ENCODE assay signal across 18 cellular contexts in genomic region chr19:4675346-4675745, GRCh38.
"Had no signal": no experiment of that assay in that cellular context is flagged by ENCODE, and none has a peak within 500 bp of the region (broad histone marks: within the 10 kb centered on the region; RNA-seq: fewer than 3 reads in every experiment).

No MANE protein-coding gene starts in this region.

- FAIRE-seq: keratinocyte, urothelium cell line had no signal

- H3K27me3 ChIP-seq: heart right ventricle, neural progenitor cell, ovary, transverse colon had no signal

- H3K4me3 ChIP-seq: heart right ventricle, lower lobe of right lung, neural progenitor cell, ovary, transverse colon had no signal

- H3K4me1 ChIP-seq: lower lobe of right lung, neural progenitor cell had no signal

- H3K27ac ChIP-seq: heart right ventricle, lower lobe of right lung, ovary, transverse colon had no signal

- ATAC-seq: activated T-cell treated with anti-CD3 and anti-CD28 coated beads, Interleukin-2, amount 50 U/mL, for 72 hours; heart right ventricle; left colon; lower lobe of right lung; right cardiac atrium had no signal

- DNase-seq: activated CD4-positive, alpha-beta memory T cell treated with anti-CD3 and anti-CD28 coated beads, Interleukin-2, amount 10 ng/mL, durations not matched to agents 7 days and 5 days; activated CD4-positive, alpha-beta T cell treated with anti-CD3 and anti-CD28 coated beads for 48 hours; activated effector memory CD4-positive, alpha-beta T cell treated with Interleukin-2 at 50 U/mL for 16 hours; activated naive CD4-positive, alpha-beta T cell treated with anti-CD3 and anti-CD28 coated beads, Interleukin-2, amount 10 ng/mL, durations not matched to agents 7 days and 5 days; activated T-cell treated with anti-CD3 and anti-CD28 coated beads, Interleukin-2, amount 50 U/mL, for 72 hours; amygdala; heart right ventricle; left colon; lower lobe of right lung; naive B cell; ovary; right cardiac atrium; stimulated activated CD4-positive, alpha-beta T cell treated with anti-CD3 and anti-CD28 coated beads, Interleukin-12 subunit alpha, Interleukin-12 subunit beta, amount 100 ng/mL, for 4 hours; stimulated activated CD4-positive, alpha-beta T cell treated with anti-CD3 and anti-CD28 coated beads, Interleukin-4, amount 100 ng/mL, for 4 hours; transverse colon had no signal

- H3K4me2 ChIP-seq: neural progenitor cell had no signal

- H3K36me3 ChIP-seq: neural progenitor cell, ovary had no signal

- H2AFZ ChIP-seq: neural progenitor cell had no signal

- H3K9me3 ChIP-seq: heart right ventricle, lower lobe of right lung, ovary, transverse colon had no signal

- H3K9ac ChIP-seq: neural progenitor cell had no signal
